11 cellular contexts compared by ENCODE assay signal in genomic region chr2:43345391-43345813, GRCh38.
DNase-seq lines count a peak whose midpoint lies in the region; ATAC-seq and TF ChIP-seq lines count a peak whose summit lies in the region.
"Had no signal": no experiment of that assay in that cellular context is flagged by ENCODE, and none has a peak within 500 bp of the region (broad histone marks: within the 10 kb centered on the region; RNA-seq: fewer than 3 reads in every experiment).

No MANE protein-coding gene starts in this region.

- no peak overlapping the region for H2BK120ac ChIP-seq in H9 (ENCODE audit: low read depth, low read length, poor library complexity, severe bottlenecking)

- no peak overlapping the region for H3T11ph ChIP-seq in H9 (ENCODE audit: low read length)

- H4K20me1 ChIP-seq in H9 (ENCODE audit: control insufficient read depth, insufficient read depth, insufficient read length), result no peaks in the 10 kb centered on the region

- H2BK12ac ChIP-seq in H9 (ENCODE audit: insufficient read length, low read depth, low read length), result no peak overlapping the region

- H3K4me1 ChIP-seq in H9 (ENCODE audit: insufficient read depth, low read length), result peaks cover 13% of the 10 kb centered on the region; the same call in 1 of the 2 replicates
- peaks cover 0 to 98% (median 97%) of the 10 kb centered on the region in 4 donors for H3K4me1 ChIP-seq in sigmoid colon

- H3K79me2 ChIP-seq in H9 (ENCODE audit: insufficient read depth, low read length), result no peaks in the 10 kb centered on the region

- ATAC-seq in GM18511 (IDR thresholded peaks at IDR 0.05; ENCODE audit: unreplicated experiment), result no peak
- ATAC-seq in GM18870 (IDR thresholded peaks at IDR 0.05; ENCODE audit: unreplicated experiment), result no peak
- ATAC-seq: T-cell had no signal

- H3K27me3 ChIP-seq in H9 (ENCODE audit: insufficient read depth, low read length), result no peaks in the 10 kb centered on the region
- H3K27me3 ChIP-seq in sigmoid colon, result no peaks in the 10 kb centered on the region

- TF ChIP-seq EP300 in sigmoid colon (IDR thresholded peaks at IDR 0.05), result no peak

- in situ Hi-C loops in astrocyte of the spinal cord (cut with HindIII; ENCODE audit: low sequenced_read_pairs), result no loop called here

- H3K4me3 ChIP-seq in astrocyte of the spinal cord (ENCODE audit: low read depth, low read length) (no peak overlapping the region), sigmoid colon (no peak overlapping the region)

- WGBS in H9 (ENCODE audit: extremely low coverage, insufficient read length, low lambda C conversion rate), result no CpG with 5 or more reads among the region's 5 CpGs
- 64 to 74% methylated on average over 5 of the region's 5 CpGs for WGBS in sigmoid colon, 2 donors

- H2BK5ac ChIP-seq in H9 (ENCODE audit: insufficient read length, low read length), result no peak overlapping the region

- no peak overlapping the region for H2AFZ ChIP-seq in H9 (ENCODE audit: low read length)

- H3K27ac ChIP-seq in H9 (ENCODE audit: insufficient read length, low read depth, low read length) (no peak overlapping the region), sigmoid colon (peak overlapping the region; percentile 85 to 92 (median 86))

- no peak overlapping the region for H3K18ac ChIP-seq in H9 (ENCODE audit: insufficient read length, low read depth, low read length)

- DNase-seq in H9 (no peak), astrocyte of the spinal cord (ENCODE audit: low read depth, low spot score) (peak; percentile 62), iPS-NIHi11 (ENCODE audit: low spot score) (peak; percentile 31), sigmoid colon (no peak), KG1 (lab: John Stamatoyannopoulos, UW) (no peak), retina (no peak)
- DNase-seq: NCI-H1105 treated with DMSO at 0.1 percent for 48 hours, T-cell had no signal

- H3K4me3 Mint-ChIP-seq in H9, result no peak overlapping the region
- H3K4me3 Mint-ChIP-seq: T-cell had no signal

- H3K27ac Mint-ChIP-seq in H9, result peak overlapping the region in 2 of 3 experiments; percentile 64 to 76; a peak in 4 of 7 replicates
- H3K27ac Mint-ChIP-seq: activated T-helper 2 cell treated with anti-CD3 and anti-CD28 coated beads, Interferon-gamma antibody, Interleukin-2, Interleukin-4, amounts not matched to agents 10 μg/mL and 5 μg/mL and 100 μg/mL, durations not matched to agents 14 hours and 24 hours and 36 hours; T-cell had no signal

- no peak overlapping the region for H4K91ac ChIP-seq in H9 (ENCODE audit: insufficient read length, low read depth, low read length)

- intact Hi-C loops in sigmoid colon (cut with DNase I), result loop anchor here (5.0 to 10.0 kb wide), 5 partner anchors 52 to 179 kb away; partner anchors contain the start of gene ZFP36L2

- no peaks in the 10 kb centered on the region for H3K9me3 Mint-ChIP-seq in H9
- H3K9me3 Mint-ChIP-seq: activated T-helper 2 cell treated with anti-CD3 and anti-CD28 coated beads, Interferon-gamma antibody, Interleukin-2, Interleukin-4, amounts not matched to agents 10 μg/mL and 5 μg/mL and 100 μg/mL, durations not matched to agents 14 hours and 24 hours and 36 hours; T-cell had no signal

- H2BK20ac ChIP-seq in H9 (ENCODE audit: low read depth, low read length, poor library complexity, severe bottlenecking), result no peak overlapping the region

- no peaks in the 10 kb centered on the region for H3K23me2 ChIP-seq in H9 (ENCODE audit: insufficient read length, low read depth, low read length, poor library complexity, severe bottlenecking)

- H3K9me3 ChIP-seq in H9 (ENCODE audit: control insufficient read depth, low read depth, low read length) (no peaks in the 10 kb centered on the region), sigmoid colon (no peaks in the 10 kb centered on the region)

- no peak overlapping the region for H4K5ac ChIP-seq in H9 (ENCODE audit: insufficient read length, low read depth, low read length)

- peak overlapping the region; percentile 8 for H3K4me2 ChIP-seq in H9 (ENCODE audit: insufficient read depth, insufficient read length, low read length)

- 0 out of 3 replicates have a peak, but pooled peaks have one; percentile 23 for TF ChIP-seq CTCF in H9 (conservative IDR thresholded peaks at IDR 0.05)
- no peak for TF ChIP-seq CTCF in astrocyte of the spinal cord (IDR thresholded peaks at IDR 0.05; ENCODE audit: low read depth, low read length)
- TF ChIP-seq CTCF in sigmoid colon (IDR thresholded peaks at IDR 0.05), result peak in 1 of 4 experiments; percentile 23

- H3K79me1 ChIP-seq in H9 (ENCODE audit: insufficient read depth, low read depth, low read length, poor library complexity, severe bottlenecking), result no peaks in the 10 kb centered on the region

- H3K36me3 Mint-ChIP-seq in H9 (ENCODE audit: insufficient read depth in 1 of 3, low read depth in 3 of 3), result peaks cover 0 to 7% (median 2%) of the 10 kb centered on the region in 3 experiments; a peak in 2 of 7 replicates

- H3K4ac ChIP-seq in H9 (ENCODE audit: low read depth, low read length), result no peak overlapping the region

- no peak overlapping the region for H3K23ac ChIP-seq in H9 (ENCODE audit: insufficient read length, low read depth, low read length)

- H4K8ac ChIP-seq in H9 (replicated peaks; ENCODE audit: insufficient read length, low read depth, low read length), result no peak overlapping the region

- peaks cover 36 to 46% of the 10 kb centered on the region in 2 experiments for H3K4me1 Mint-ChIP-seq in H9

- no peaks in the 10 kb centered on the region for H3K27me3 Mint-ChIP-seq in H9 (ENCODE audit: low read depth)
- H3K27me3 Mint-ChIP-seq: T-cell had no signal

- H3K9ac ChIP-seq in H9 (ENCODE audit: extremely low read depth, insufficient read length, low read length), result no peak overlapping the region

- no peak overlapping the region for H2BK15ac ChIP-seq in H9 (ENCODE audit: low read depth, low read length)

- no peak overlapping the region for H3K56ac ChIP-seq in H9 (ENCODE audit: insufficient read length, low read depth, low read length)

- H2AK5ac ChIP-seq in H9 (ENCODE audit: insufficient read length, low read length), result no peak overlapping the region

- no peak overlapping the region for H3K14ac ChIP-seq in H9 (ENCODE audit: insufficient read depth, low read length)

- no peak for TF ChIP-seq POLR2A in sigmoid colon (IDR thresholded peaks at IDR 0.05)

- no peaks in the 10 kb centered on the region for H3K36me3 ChIP-seq in sigmoid colon

Comparison
In these comparisons a context has a peak if more than half of its experiments do, and no peak if none do; other contexts are left out.
1. DNase-seq: peak in astrocyte of the spinal cord (single experiment) and iPS-NIHi11 (single experiment); none in H9 (single experiment), sigmoid colon (single experiment), KG1 (single experiment) and retina (single experiment).